8 cellular contexts compared by ENCODE assay signal in the genomic region with DNA sequence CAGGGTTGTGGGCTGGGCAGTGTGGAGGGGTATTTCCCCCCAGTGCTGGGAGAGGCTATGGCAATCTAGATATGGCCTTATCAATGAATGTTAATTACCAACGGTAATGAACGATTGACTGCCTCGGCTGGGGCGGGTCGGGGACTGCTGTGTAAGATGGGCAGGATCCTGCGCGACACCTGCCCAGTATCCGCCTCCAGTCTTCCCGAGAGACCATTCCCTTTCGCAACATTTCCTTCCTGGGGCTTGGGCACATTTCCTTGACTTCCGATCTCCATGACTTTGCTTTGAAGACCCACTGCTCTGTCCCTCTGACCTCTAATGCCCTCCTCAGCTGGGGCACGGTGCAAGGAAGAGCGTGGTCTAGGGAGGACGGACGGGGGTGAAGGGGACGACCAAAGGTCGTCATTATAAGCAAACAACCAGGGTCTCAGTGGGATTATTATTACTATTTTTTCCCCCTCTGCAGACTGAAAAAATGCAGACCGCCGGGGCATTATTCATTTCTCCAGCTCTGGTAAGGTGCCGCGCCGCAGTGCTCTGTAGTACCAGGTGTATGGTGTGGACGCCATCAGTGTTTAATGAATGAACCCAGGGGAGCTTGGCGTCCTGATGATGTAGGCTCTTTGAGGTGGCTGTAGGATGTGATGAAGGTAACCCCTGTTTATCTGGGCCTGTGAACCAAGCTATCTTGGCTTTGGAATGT. TPM values are rescaled to one million over a fixed set of nuclear protein-coding genes. Genes with fewer than 3 reads are reported as not detected.
DNase-seq lines count a peak whose midpoint lies in the region; ATAC-seq lines count a peak whose summit lies in the region.

No MANE protein-coding gene starts in this region.

- no peaks in the 10 kb centered on the region for H3K4me1 ChIP-seq in iPS DF 6.9 (ENCODE audit: control insufficient read depth, insufficient read depth, low read length)

- DNase-seq in activated T-cell treated with anti-CD3 and anti-CD28 coated beads, Interleukin-2, amount 50 U/mL, for 4 hours: no peak
- DNase-seq in activated T-cell treated with anti-CD3 and anti-CD28 coated beads, Interleukin-2, amount 50 U/mL, for 1 hour: no peak
- peak; percentile 33 to 34 for DNase-seq in activated T-cell treated with anti-CD3 and anti-CD28 coated beads, Interleukin-2, amount 50 U/mL, for 48 hours
- DNase-seq in iPS DF 6.9 (ENCODE audit: low read depth, low spot score) (no peak), NCI-H1930 (lab: John Stamatoyannopoulos, UW) (no peak), NOMO-1 treated with dmso at 0.1 percent for 144 hours (lab: John Stamatoyannopoulos, UW; ENCODE audit: unreplicated experiment) (no peak)
- DNase-seq in stimulated activated naive CD8-positive, alpha-beta T cell treated with anti-CD3 and anti-CD28 coated beads, Interleukin-15, amount 100 ng/mL, for 72 hours: no peak

- H3K4me3 Mint-ChIP-seq in activated T-cell treated with anti-CD3 and anti-CD28 coated beads, Interleukin-2, amount 50 U/mL, for 4 hours: peak overlapping the region; percentile 99
- peak overlapping the region; percentile 97 for H3K4me3 Mint-ChIP-seq in stimulated activated naive CD8-positive, alpha-beta T cell treated with anti-CD3 and anti-CD28 coated beads, Interleukin-15, amount 100 ng/mL, for 72 hours

- H3K9me3 Mint-ChIP-seq in activated T-cell treated with anti-CD3 and anti-CD28 coated beads, Interleukin-2, amount 50 U/mL, for 4 hours: no peaks in the 10 kb centered on the region
- H3K9me3 Mint-ChIP-seq in stimulated activated naive CD8-positive, alpha-beta T cell treated with anti-CD3 and anti-CD28 coated beads, Interleukin-15, amount 100 ng/mL, for 72 hours: no peaks in the 10 kb centered on the region

- H3K4me1 Mint-ChIP-seq in activated T-cell treated with anti-CD3 and anti-CD28 coated beads, Interleukin-2, amount 50 U/mL, for 4 hours (ENCODE audit: low read depth): peaks cover 24% of the 10 kb centered on the region
- H3K4me1 Mint-ChIP-seq in stimulated activated naive CD8-positive, alpha-beta T cell treated with anti-CD3 and anti-CD28 coated beads, Interleukin-15, amount 100 ng/mL, for 72 hours: peaks cover 38% of the 10 kb centered on the region

- WGBS in iPS DF 6.9 (ENCODE audit: insufficient coverage, insufficient read length): no CpG with 5 or more reads among the region's 24 CpGs

- peak overlapping the region; percentile 98 to 99 for H3K27ac Mint-ChIP-seq in stimulated activated naive CD8-positive, alpha-beta T cell treated with anti-CD3 and anti-CD28 coated beads, Interleukin-15, amount 100 ng/mL, for 72 hours

- no peak overlapping the region for H3K27ac ChIP-seq in iPS DF 6.9 (ENCODE audit: low read length)

- no peak for ATAC-seq in activated T-cell treated with anti-CD3 and anti-CD28 coated beads, Interleukin-2, amount 50 U/mL, for 4 hours
- ATAC-seq in stimulated activated naive CD8-positive, alpha-beta T cell treated with anti-CD3 and anti-CD28 coated beads, Interleukin-15, amount 100 ng/mL, for 72 hours: no peak
- no peak for ATAC-seq in GM21447 (IDR thresholded peaks at IDR 0.05; ENCODE audit: unreplicated experiment)

- no peaks in the 10 kb centered on the region for H3K27me3 ChIP-seq in iPS DF 6.9 (ENCODE audit: control insufficient read depth, insufficient read depth, low read length)

- no peaks in the 10 kb centered on the region for H3K27me3 Mint-ChIP-seq in activated T-cell treated with anti-CD3 and anti-CD28 coated beads, Interleukin-2, amount 50 U/mL, for 4 hours (ENCODE audit: low read depth)
- H3K27me3 Mint-ChIP-seq in stimulated activated naive CD8-positive, alpha-beta T cell treated with anti-CD3 and anti-CD28 coated beads, Interleukin-15, amount 100 ng/mL, for 72 hours: no peaks in the 10 kb centered on the region

- H3K9me3 ChIP-seq in iPS DF 6.9 (ENCODE audit: control insufficient read depth, insufficient read depth, low read length): no peaks in the 10 kb centered on the region

- H3K36me3 ChIP-seq in iPS DF 6.9 (ENCODE audit: control insufficient read depth, insufficient read depth, low read length): peaks cover 10% of the 10 kb centered on the region; the same call in 1 of the 2 replicates

- peak overlapping the region; percentile 84 for H3K4me3 ChIP-seq in iPS DF 6.9 (ENCODE audit: low read length)

- peaks cover 19% of the 10 kb centered on the region for H3K36me3 Mint-ChIP-seq in activated T-cell treated with anti-CD3 and anti-CD28 coated beads, Interleukin-2, amount 50 U/mL, for 4 hours (ENCODE audit: insufficient read depth)

RNA-seq across cellular contexts. Expression of gene ATP5MC1, which starts 0.5 kb away (rescaled TPM):
- 100 to 1,000 TPM; 166 to 188 (median 188) TPM for total RNA-seq in activated T-cell treated with anti-CD3 and anti-CD28 coated beads, Interleukin-2, amount 50 U/mL, for 4 hours

RNA-seq across cellular contexts. Expression of gene UBE2Z, which starts 15.1 kb away (rescaled TPM):
- total RNA-seq in activated T-cell treated with anti-CD3 and anti-CD28 coated beads, Interleukin-2, amount 50 U/mL, for 4 hours: 100 to 1,000 TPM in 1 of 3 donors, 10 to 100 TPM in 2; 92.7 to 103 (median 94.3) TPM

RNA-seq across cellular contexts. Expression of gene SNF8, which starts 51.5 kb away (rescaled TPM):
- 100 to 1,000 TPM; 166 to 173 (median 170) TPM for total RNA-seq in activated T-cell treated with anti-CD3 and anti-CD28 coated beads, Interleukin-2, amount 50 U/mL, for 4 hours

Comparison
In these comparisons a context has a peak if more than half of its experiments do, and no peak if none do; other contexts are left out.
1. DNase-seq: peak in activated T-cell treated with anti-CD3 and anti-CD28 coated beads, Interleukin-2, amount 50 U/mL, for 48 hours (2 of 2); none in activated T-cell treated with anti-CD3 and anti-CD28 coated beads, Interleukin-2, amount 50 U/mL, for 4 hours (single experiment), activated T-cell treated with anti-CD3 and anti-CD28 coated beads, Interleukin-2, amount 50 U/mL, for 1 hour (single experiment), iPS DF 6.9 (single experiment), stimulated activated naive CD8-positive, alpha-beta T cell treated with anti-CD3 and anti-CD28 coated beads, Interleukin-15, amount 100 ng/mL, for 72 hours (0 of 2), NCI-H1930 (0 of 2) and NOMO-1 treated with dmso at 0.1 percent for 144 hours (single experiment).